Comparison of ENCODE assay signal across 7 cellular contexts in genomic region chr20:3092611-3093379, GRCh38. TPM values are rescaled to one million over a fixed set of nuclear protein-coding genes. Genes with fewer than 3 reads are reported as not detected.
DNase-seq lines count a peak whose midpoint lies in the region; FAIRE-seq and TF ChIP-seq lines count a peak whose summit lies in the region.
"Had no signal": no experiment of that assay in that cellular context is flagged by ENCODE, and none has a peak within 500 bp of the region (broad histone marks: within the 10 kb centered on the region; RNA-seq: fewer than 3 reads in every experiment).

No MANE protein-coding gene starts in this region.

- POLR2A ChIA-PET in AG04450 (lab: Yijun Ruan, JAX): no interaction called here

- H3K4me3 ChIP-seq in AG04450 (ENCODE audit: low read depth, low read length) (peak overlapping the region; percentile 22; the same call in 1 of the 2 replicates), iPS-11a (ENCODE audit: low read depth, low read length) (peak overlapping the region; percentile 17), kidney (ENCODE audit: low read length in 2 of 2) (peak overlapping the region in 1 of 2 donors; percentile 17)

- intact Hi-C loops in kidney (cut with DNase I): no loop called here

- H3K27me3 ChIP-seq in AG04450 (ENCODE audit: control insufficient read depth, insufficient read depth, low read length): peaks cover 16% of the 10 kb centered on the region

- H3K36me3 ChIP-seq in kidney (ENCODE audit: control insufficient read depth in 1 of 2, insufficient read depth in 2 of 2, low read length in 2 of 2): no peaks in the 10 kb centered on the region

- DNase-seq in AG04450 (ENCODE audit: low read depth, low spot score) (no peak), superior temporal gyrus (ENCODE audit: extremely low spot score) (no peak), epidermal melanocyte (ENCODE audit: insufficient read length, low spot score) (no peak), kidney (no peak)
- peak; percentile 81 for DNase-seq in activated CD8-positive, alpha-beta memory T cell treated with anti-CD3 and anti-CD28 coated beads for 24 hours

- FAIRE-seq in kidney (lab: Jason Lieb, UNC): no peak

- H3K9ac ChIP-seq in kidney (ENCODE audit: low read length in 2 of 2): no peak overlapping the region

- no peaks in the 10 kb centered on the region for H3K4me1 ChIP-seq in kidney (ENCODE audit: control insufficient read depth in 1 of 2, insufficient read depth in 1 of 2, low read depth in 1 of 2, low read length in 2 of 2)

- no peak overlapping the region for H3K27ac ChIP-seq in AG04450 (ENCODE audit: low read depth, low read length)
- H3K27ac ChIP-seq in kidney (ENCODE audit: low read depth in 2 of 2, low read length in 2 of 2): no peak overlapping the region

- TF ChIP-seq CTCF in AG04450 (IDR thresholded peaks at IDR 0.05; ENCODE audit: low read depth, low read length): no peak
- TF ChIP-seq CTCF in kidney (IDR thresholded peaks at IDR 0.05; ENCODE audit: borderline replicate concordance, extremely low read depth, insufficient read depth): no peak

- CTCF ChIA-PET in AG04450 (lab: Charles Lee): interaction anchor here (1.0 kb wide), 1 partner anchor 39 kb away, joined by 4 read pairs; no protein-coding TSS in a partner anchor

- H3K9me3 ChIP-seq in AG04450 (ENCODE audit: control insufficient read depth, insufficient read depth, low read length): no peaks in the 10 kb centered on the region; the same call in 1 of the 2 replicates
- no peaks in the 10 kb centered on the region for H3K9me3 ChIP-seq in kidney (ENCODE audit: control insufficient read depth in 1 of 2, low read length in 2 of 2)

RNA-seq across cellular contexts. Expression of gene AVP, which starts 8.3 kb away (rescaled TPM):
- polyA plus RNA-seq in AG04450 (2011; rRNA removed): not detected in 2 replicates
- polyA minus RNA-seq in AG04450 (2011; rRNA and poly(A)+ RNA removed): not detected in 2 replicates
- not detected for total RNA-seq in kidney
- polyA plus RNA-seq in kidney (ENCODE audit: insufficient read depth, low read depth, low replicate concordance): 2.1 TPM
- total RNA-seq: activated CD8-positive, alpha-beta memory T cell treated with anti-CD3 and anti-CD28 coated beads for 36 hours had no signal

RNA-seq across cellular contexts. Expression of gene OXT, which starts 21.4 kb away (rescaled TPM):
- not detected in 2 replicates for polyA plus RNA-seq in AG04450 (2011; rRNA removed)
- not detected in 2 replicates for polyA minus RNA-seq in AG04450 (2011; rRNA and poly(A)+ RNA removed)
- total RNA-seq in kidney: not detected
- polyA plus RNA-seq in kidney (ENCODE audit: insufficient read depth, low read depth, low replicate concordance): 10.8 TPM

RNA-seq across cellular contexts. Expression of gene MRPS26, which starts 46.9 kb away (rescaled TPM):
- polyA plus RNA-seq in AG04450 (2011; rRNA removed): 22.8 and 27.2 TPM in 2 replicates
- polyA minus RNA-seq in AG04450 (2011; rRNA and poly(A)+ RNA removed): 9.1 and 12.0 TPM in 2 replicates
- 39.8 TPM for total RNA-seq in kidney
- polyA plus RNA-seq in kidney (ENCODE audit: insufficient read depth, low read depth, low replicate concordance): 109 TPM

RNA-seq across cellular contexts. Expression of gene GNRH2, which starts 49.4 kb away (rescaled TPM):
- not detected in 2 replicates for polyA plus RNA-seq in AG04450 (2011; rRNA removed)
- 0.61 TPM in 1 of 2 replicates, not detected in the other for polyA minus RNA-seq in AG04450 (2011; rRNA and poly(A)+ RNA removed)
- total RNA-seq in kidney: not detected
- polyA plus RNA-seq in kidney (ENCODE audit: insufficient read depth, low read depth, low replicate concordance): not detected

Comparison
In these comparisons a context has a peak if more than half of its experiments do, and no peak if none do; other contexts are left out.
1. RNA of gene OXT, which starts 21.4 kb away (polyA plus RNA-seq): 10.8 TPM in kidney (single experiment); not detected in AG04450; every median in the first group is over 10 times any median in the second.